ENCODE assay signal across 14 cellular contexts in the genomic region with DNA sequence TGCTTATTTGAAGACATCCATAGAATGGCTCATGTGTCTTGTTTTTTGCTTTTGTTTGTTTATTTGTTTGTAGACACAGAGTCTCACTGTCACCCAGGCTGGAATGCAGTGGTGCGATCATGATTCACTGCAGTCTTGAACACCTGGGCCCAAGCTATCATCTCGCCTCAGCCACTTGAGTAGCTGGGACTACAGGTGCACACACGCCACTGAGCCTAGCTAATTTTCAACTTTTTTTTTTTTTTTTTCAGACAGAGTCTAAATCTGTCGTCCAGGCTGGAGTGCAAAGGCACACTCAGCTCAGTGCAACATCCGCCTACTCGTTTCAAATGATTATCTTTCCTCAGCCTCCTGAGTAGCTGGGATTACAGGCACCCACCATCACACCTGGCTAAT.
DNase-seq lines count a peak whose midpoint lies in the region; ATAC-seq and FAIRE-seq lines count a peak whose summit lies in the region.
"Had no signal": no experiment of that assay in that cellular context is flagged by ENCODE, and none has a peak within 500 bp of the region (broad histone marks: within the 10 kb centered on the region; RNA-seq: fewer than 3 reads in every experiment).

No MANE protein-coding gene starts in this region.

- peak overlapping the region in 2 of 8 donors; percentile 15 to 64 for H3K4me3 Mint-ChIP-seq in CD4-positive, alpha-beta memory T cell
- H3K4me3 Mint-ChIP-seq in activated naive CD8-positive, alpha-beta T cell treated with anti-CD3 and anti-CD28 coated beads for 36 hours = no peak overlapping the region
- H3K4me3 Mint-ChIP-seq in activated T-cell treated with anti-CD3 and anti-CD28 coated beads, Interleukin-2, amount 50 U/mL, for 4 hours = no peak overlapping the region

- intact Hi-C loops in CD4-positive, alpha-beta memory T cell (cut with micrococcal nuclease) = no loop called here

- no peak for DNase-seq in CD4-positive, alpha-beta memory T cell
- DNase-seq in GM19239 (ENCODE audit: insufficient read length, low spot score) (no peak), GM19238 (ENCODE audit: insufficient read length, low spot score) (no peak), activated gamma-delta T cell treated with Interleukin-2 at 50 U/mL for 16 hours (no peak)
- DNase-seq in activated naive CD8-positive, alpha-beta T cell treated with anti-CD3 and anti-CD28 coated beads for 36 hours = no peak
- no peak for DNase-seq in activated T-cell treated with anti-CD3 and anti-CD28 coated beads, Interleukin-2, amount 50 U/mL, for 4 hours
- DNase-seq: activated CD4-positive, alpha-beta T cell treated with anti-CD3 and anti-CD28 coated beads for 1 hour; glutamatergic neuron had no signal

- H3K9me3 Mint-ChIP-seq in CD4-positive, alpha-beta memory T cell = no peaks in the 10 kb centered on the region
- H3K9me3 Mint-ChIP-seq in activated naive CD8-positive, alpha-beta T cell treated with anti-CD3 and anti-CD28 coated beads for 36 hours = no peaks in the 10 kb centered on the region
- H3K9me3 Mint-ChIP-seq in activated T-cell treated with anti-CD3 and anti-CD28 coated beads, Interleukin-2, amount 50 U/mL, for 4 hours = no peaks in the 10 kb centered on the region

- H3K27ac ChIP-seq in CD4-positive, alpha-beta memory T cell (ENCODE audit: low read depth, low read length) = no peak overlapping the region
- H3K27ac ChIP-seq: parathyroid adenoma had no signal

- H3K27me3 Mint-ChIP-seq in CD4-positive, alpha-beta memory T cell = no peaks in the 10 kb centered on the region
- no peaks in the 10 kb centered on the region for H3K27me3 Mint-ChIP-seq in activated naive CD8-positive, alpha-beta T cell treated with anti-CD3 and anti-CD28 coated beads for 36 hours
- no peaks in the 10 kb centered on the region for H3K27me3 Mint-ChIP-seq in activated T-cell treated with anti-CD3 and anti-CD28 coated beads, Interleukin-2, amount 50 U/mL, for 4 hours (ENCODE audit: low read depth)

- H3K36me3 Mint-ChIP-seq in CD4-positive, alpha-beta memory T cell = no peaks in the 10 kb centered on the region
- H3K36me3 Mint-ChIP-seq in activated naive CD8-positive, alpha-beta T cell treated with anti-CD3 and anti-CD28 coated beads for 36 hours = peaks cover 2% of the 10 kb centered on the region
- H3K36me3 Mint-ChIP-seq in activated T-cell treated with anti-CD3 and anti-CD28 coated beads, Interleukin-2, amount 50 U/mL, for 4 hours (ENCODE audit: insufficient read depth) = no peaks in the 10 kb centered on the region

- CTCF ChIA-PET in CD4-positive, alpha-beta memory T cell (lab: Charles Lee; ENCODE audit: partially characterized antibody) = interaction anchor here (1.3 kb wide), 1 partner anchor 9 kb away, joined by 4 read pairs; no protein-coding TSS in a partner anchor

- POLR2A ChIA-PET in CD4-positive, alpha-beta memory T cell (lab: Charles Lee; ENCODE audit: partially characterized antibody) = interaction anchor here (1.4 to 13.6 kb wide), 3 partner anchors 15 to 85 kb away, joined by 3 to 509 read pairs (median 35); a partner anchor contains a TSS

- no peak overlapping the region for H3K4me3 ChIP-seq in CD4-positive, alpha-beta memory T cell (ENCODE audit: low read length in 2 of 2)
- H3K4me3 ChIP-seq: BLaER1 treated with 17β-estradiol and CSF1 and Interleukin-3, amounts not matched to agents 10 nM and 100 nM; lung had no signal

- no peaks in the 10 kb centered on the region for H3K27me3 ChIP-seq in CD4-positive, alpha-beta memory T cell (ENCODE audit: insufficient read depth, low read length)
- H3K27me3 ChIP-seq: BLaER1 treated with 17β-estradiol and CSF1 and Interleukin-3, amounts not matched to agents 10 nM and 100 nM had no signal

- FAIRE-seq in GM19239 (lab: Jason Lieb, UNC) = peak; percentile 86

- peaks cover 47 to 73% (median 59%) of the 10 kb centered on the region in 4 donors for H3K4me1 Mint-ChIP-seq in CD4-positive, alpha-beta memory T cell
- H3K4me1 Mint-ChIP-seq in activated naive CD8-positive, alpha-beta T cell treated with anti-CD3 and anti-CD28 coated beads for 36 hours = peaks cover 52% of the 10 kb centered on the region
- peaks cover 72% of the 10 kb centered on the region for H3K4me1 Mint-ChIP-seq in activated T-cell treated with anti-CD3 and anti-CD28 coated beads, Interleukin-2, amount 50 U/mL, for 4 hours (ENCODE audit: low read depth)

- H3K27ac Mint-ChIP-seq in CD4-positive, alpha-beta memory T cell = peak overlapping the region; percentile 24 to 85 (median 69)
- peak overlapping the region; percentile 84 for H3K27ac Mint-ChIP-seq in activated naive CD8-positive, alpha-beta T cell treated with anti-CD3 and anti-CD28 coated beads for 36 hours

- ATAC-seq in HG02885 (IDR thresholded peaks at IDR 0.05; ENCODE audit: poor library complexity, unreplicated experiment) (peak; percentile 54), GM18520 (IDR thresholded peaks at IDR 0.05; ENCODE audit: unreplicated experiment) (no peak)
- no peak for ATAC-seq in activated T-cell treated with anti-CD3 and anti-CD28 coated beads, Interleukin-2, amount 50 U/mL, for 4 hours
- ATAC-seq: SK-N-SH treated with all-trans-retinoic acid at 6 μM for 48 hours had no signal

- H3K9me3 ChIP-seq in CD4-positive, alpha-beta memory T cell (ENCODE audit: control insufficient read depth in 1 of 2, low read length in 2 of 2) = no peaks in the 10 kb centered on the region
- H3K9me3 ChIP-seq: BLaER1 treated with 17β-estradiol and CSF1 and Interleukin-3, amounts not matched to agents 10 nM and 100 nM had no signal

- H3K4me1 ChIP-seq in CD4-positive, alpha-beta memory T cell (ENCODE audit: insufficient read depth, low read length) = peaks cover 56% of the 10 kb centered on the region

- no peaks in the 10 kb centered on the region for H3K36me3 ChIP-seq in CD4-positive, alpha-beta memory T cell (ENCODE audit: insufficient read depth, low read length)
- H3K36me3 ChIP-seq: BLaER1 treated with 17β-estradiol and CSF1 and Interleukin-3, amounts not matched to agents 10 nM and 100 nM had no signal
